8 cellular contexts compared by ENCODE assay signal in genomic region chr2:152715854-152716428, GRCh38. TPM values are rescaled to one million over a fixed set of nuclear protein-coding genes. Genes with fewer than 3 reads are reported as not detected.
DNase-seq lines count a peak whose midpoint lies in the region; ATAC-seq lines count a peak whose summit lies in the region.

No MANE protein-coding gene starts in this region.

- H3K9me3 Mint-ChIP-seq in effector memory CD8-positive, alpha-beta T cell, result no peaks in the 10 kb centered on the region

- DNase-seq in COLO829 (ENCODE audit: low spot score) (peak; percentile 27), H4 (ENCODE audit: low spot score) (peak; percentile 57), SK-N-DZ (ENCODE audit: low spot score) (peak; percentile 48), anterior cingulate cortex (lab: John Stamatoyannopoulos, UW) (no peak)
- DNase-seq in effector memory CD8-positive, alpha-beta T cell, result peak; percentile 2 to 18 (median 14)

- H3K4me3 Mint-ChIP-seq in effector memory CD8-positive, alpha-beta T cell, result peak overlapping the region; percentile 93 to 100

- peaks cover 47% of the 10 kb centered on the region for H3K36me3 ChIP-seq in neuron (ENCODE audit: insufficient read depth, low read length)

- no peaks in the 10 kb centered on the region for H3K9me3 ChIP-seq in neuron (ENCODE audit: low read length)

- H3K27me3 ChIP-seq in neuron (ENCODE audit: insufficient read depth, low read length), result no peaks in the 10 kb centered on the region

- no peak overlapping the region for H2AFZ ChIP-seq in neuron (ENCODE audit: low read depth, low read length)

- peak overlapping the region; percentile 94 for H3K4me3 ChIP-seq in neuron (ENCODE audit: low read length)

- H3K27ac Mint-ChIP-seq in effector memory CD8-positive, alpha-beta T cell, result peak overlapping the region; percentile 10 to 100

- ATAC-seq in effector memory CD8-positive, alpha-beta T cell (replicated peaks), result no peak
- ATAC-seq in GM19395 (IDR thresholded peaks at IDR 0.05; ENCODE audit: unreplicated experiment), result no peak
- no peak for ATAC-seq in HG02571 (IDR thresholded peaks at IDR 0.05; ENCODE audit: unreplicated experiment)

- H3K4me1 ChIP-seq in neuron (ENCODE audit: insufficient read depth, low read length), result peaks cover 24% of the 10 kb centered on the region

- peaks cover 37 to 61% of the 10 kb centered on the region in 2 donors for H3K4me1 Mint-ChIP-seq in effector memory CD8-positive, alpha-beta T cell (ENCODE audit: low read depth in 2 of 2)

- no peaks in the 10 kb centered on the region for H3K27me3 Mint-ChIP-seq in effector memory CD8-positive, alpha-beta T cell

- H3K36me3 Mint-ChIP-seq in effector memory CD8-positive, alpha-beta T cell (ENCODE audit: insufficient read depth), result peaks cover 61% of the 10 kb centered on the region

RNA-seq across cellular contexts. Expression of gene PRPF40A, which starts 1.3 kb away (rescaled TPM):
- 78.6 and 79.0 TPM in 2 replicates for total RNA-seq in H4 (2014; rRNA removed; shearing (Covaris generic))
- polyA plus RNA-seq in SK-N-DZ (2014; cell fraction: cytosol; rRNA removed), result 71.2 and 99.6 TPM in 2 replicates
- 122 and 137 TPM in 2 replicates for polyA plus RNA-seq in SK-N-DZ (2014; cell fraction: nucleus; rRNA removed)

RNA-seq across cellular contexts. Expression of gene ARL6IP6, which starts 2.5 kb away (rescaled TPM):
- total RNA-seq in H4 (2014; rRNA removed; shearing (Covaris generic)), result 37.3 and 45.9 TPM in 2 replicates
- polyA plus RNA-seq in SK-N-DZ (2014; cell fraction: cytosol; rRNA removed), result 115 and 124 TPM in 2 replicates
- 65.7 and 100 TPM in 2 replicates for polyA plus RNA-seq in SK-N-DZ (2014; cell fraction: nucleus; rRNA removed)

Comparison
In these comparisons a context has a peak if more than half of its experiments do, and no peak if none do; other contexts are left out.
1. DNase-seq: peak in COLO829 (single experiment), H4 (single experiment), SK-N-DZ (single experiment) and effector memory CD8-positive, alpha-beta T cell (3 of 3); none in anterior cingulate cortex (0 of 58).